In genomic region chr5:45695011-45695667, GRCh38 we compare ENCODE assay signal across 12 cellular contexts. TPM values are rescaled to one million over a fixed set of nuclear protein-coding genes. Genes with fewer than 3 reads are reported as not detected.
DNase-seq lines count a peak whose midpoint lies in the region; ATAC-seq and TF ChIP-seq lines count a peak whose summit lies in the region.
"Had no signal": no experiment of that assay in that cellular context is flagged by ENCODE, and none has a peak within 500 bp of the region (broad histone marks: within the 10 kb centered on the region; RNA-seq: fewer than 3 reads in every experiment).

No MANE protein-coding gene starts in this region.

- peaks cover 22% of the 10 kb centered on the region for H3K4me1 Mint-ChIP-seq in endodermal cell
- H3K4me1 Mint-ChIP-seq in CD8-positive, alpha-beta T cell (ENCODE audit: low read depth), result peaks cover 4% of the 10 kb centered on the region
- H3K4me1 Mint-ChIP-seq in activated CD4-positive, alpha-beta memory T cell treated with anti-CD3 and anti-CD28 coated beads for 36 hours (ENCODE audit: low read depth), result no peaks in the 10 kb centered on the region

- peaks cover 32% of the 10 kb centered on the region for H3K27me3 Mint-ChIP-seq in endodermal cell (ENCODE audit: insufficient read depth)
- peaks cover 24% of the 10 kb centered on the region for H3K27me3 Mint-ChIP-seq in CD8-positive, alpha-beta T cell (ENCODE audit: low read depth)
- peaks cover 19% of the 10 kb centered on the region for H3K27me3 Mint-ChIP-seq in activated CD4-positive, alpha-beta memory T cell treated with anti-CD3 and anti-CD28 coated beads for 36 hours

- H3K4me1 ChIP-seq in HUES64 (ENCODE audit: insufficient read depth, low read length), result peaks cover 9% of the 10 kb centered on the region; the same call in 1 of the 2 replicates
- H3K4me1 ChIP-seq in endodermal cell (ENCODE audit: control insufficient read depth, insufficient read depth, low read length), result no peaks in the 10 kb centered on the region
- no peaks in the 10 kb centered on the region for H3K4me1 ChIP-seq in CD8-positive, alpha-beta T cell (ENCODE audit: insufficient read depth, low read length)
- H3K4me1 ChIP-seq: BLaER1 had no signal

- TF ChIP-seq EP300 in neural cell (conservative IDR thresholded peaks at IDR 0.05; ENCODE audit: poor library complexity, severe bottlenecking), result no peak

- POLR2A ChIA-PET in CD8-positive, alpha-beta T cell (lab: Charles Lee), result no interaction called here
- POLR2A ChIA-PET in activated CD4-positive, alpha-beta memory T cell treated with anti-CD3 and anti-CD28 coated beads for 36 hours (lab: Charles Lee), result no interaction called here

- H3F3A ChIP-seq in neural cell (ENCODE audit: insufficient read depth, low read length, poor library complexity, severe bottlenecking), result peaks cover 5% of the 10 kb centered on the region

- CTCF ChIA-PET in CD8-positive, alpha-beta T cell (lab: Charles Lee), result no interaction called here
- CTCF ChIA-PET in activated CD4-positive, alpha-beta memory T cell treated with anti-CD3 and anti-CD28 coated beads for 36 hours (lab: Charles Lee), result no interaction called here

- H3K4me2 ChIP-seq in neural cell (ENCODE audit: low read length), result peak overlapping the region; percentile 90
- H3K4me2 ChIP-seq: BLaER1 had no signal

- no peak overlapping the region for H2AFZ ChIP-seq in neural cell (ENCODE audit: low read depth, low read length)

- peak overlapping the region; percentile 77 for H3K4me3 Mint-ChIP-seq in endodermal cell
- H3K4me3 Mint-ChIP-seq in CD8-positive, alpha-beta T cell, result no peak overlapping the region
- no peak overlapping the region for H3K4me3 Mint-ChIP-seq in activated CD4-positive, alpha-beta memory T cell treated with anti-CD3 and anti-CD28 coated beads for 36 hours
- H3K4me3 Mint-ChIP-seq: T-helper 2 cell treated with Interferon-gamma antibody and Interleukin-4, amounts not matched to agents 5 μg/mL and 100 μg/mL, for 36 hours had no signal

- DNase-seq in endodermal cell (peak; percentile 70), RPMI8226 (no peak), DMS53 treated with DMSO at 0.1 percent for 48 hours (lab: John Stamatoyannopoulos, UW; ENCODE audit: unreplicated experiment) (no peak)
- DNase-seq in CD8-positive, alpha-beta T cell, result no peak
- no peak for DNase-seq in activated CD4-positive, alpha-beta memory T cell treated with anti-CD3 and anti-CD28 coated beads for 36 hours
- DNase-seq: activated T-cell treated with anti-CD3 and anti-CD28 coated beads, Interleukin-2, amount 50 U/mL, for 1 hour had no signal

- peak; percentile 18 for TF ChIP-seq RAD21 in neural cell (conservative IDR thresholded peaks at IDR 0.05)

- intact Hi-C loops in CD8-positive, alpha-beta T cell (cut with DNase I, micrococcal nuclease), result no loop called here
- intact Hi-C loops in activated CD4-positive, alpha-beta memory T cell treated with anti-CD3 and anti-CD28 coated beads for 36 hours (cut with micrococcal nuclease), result no loop called here

- no peak overlapping the region for H3K27ac Mint-ChIP-seq in endodermal cell
- H3K27ac Mint-ChIP-seq in CD8-positive, alpha-beta T cell, result no peak overlapping the region
- H3K27ac Mint-ChIP-seq in activated CD4-positive, alpha-beta memory T cell treated with anti-CD3 and anti-CD28 coated beads for 36 hours, result no peak overlapping the region
- H3K27ac Mint-ChIP-seq: T-helper 2 cell treated with Interferon-gamma antibody and Interleukin-4, amounts not matched to agents 5 μg/mL and 100 μg/mL, for 36 hours had no signal

- H3K36me3 Mint-ChIP-seq in endodermal cell (ENCODE audit: low read depth), result no peaks in the 10 kb centered on the region
- no peaks in the 10 kb centered on the region for H3K36me3 Mint-ChIP-seq in CD8-positive, alpha-beta T cell
- H3K36me3 Mint-ChIP-seq in activated CD4-positive, alpha-beta memory T cell treated with anti-CD3 and anti-CD28 coated beads for 36 hours, result peaks cover 5% of the 10 kb centered on the region

- H3K27ac ChIP-seq in 22Rv1 (peak overlapping the region; percentile 37), HUES64 (ENCODE audit: low read depth, low read length) (no peak overlapping the region; the same call in 1 of the 2 replicates), endodermal cell (ENCODE audit: low read depth, low read length) (no peak overlapping the region), neural cell (ENCODE audit: low read length) (no peak overlapping the region)
- H3K27ac ChIP-seq in CD8-positive, alpha-beta T cell (ENCODE audit: low read depth, low read length), result no peak overlapping the region
- H3K27ac ChIP-seq: BLaER1 had no signal

- no peak overlapping the region for H3K9ac ChIP-seq in HUES64 (ENCODE audit: low read depth, low read length)
- no peak overlapping the region for H3K9ac ChIP-seq in endodermal cell (ENCODE audit: extremely low read depth, low read length, poor library complexity, severe bottlenecking)
- H3K9ac ChIP-seq in neural cell (ENCODE audit: low read length), result peak overlapping the region; percentile 54
- H3K9ac ChIP-seq: BLaER1 had no signal

- TF ChIP-seq CTCF in 22Rv1 (IDR thresholded peaks at IDR 0.05) (no peak), endodermal cell (conservative IDR thresholded peaks at IDR 0.05) (no peak), neural cell (IDR thresholded peaks at IDR 0.05; ENCODE audit: poor library complexity, severe bottlenecking) (no peak)
- TF ChIP-seq CTCF in CD8-positive, alpha-beta T cell (IDR thresholded peaks at IDR 0.05), result no peak

- ATAC-seq in CD8-positive, alpha-beta T cell, result no peak

- H3K36me3 ChIP-seq in HUES64 (ENCODE audit: insufficient read depth, low read length) (no peaks in the 10 kb centered on the region), endodermal cell (ENCODE audit: control insufficient read depth, insufficient read depth, low read length) (no peaks in the 10 kb centered on the region), neural cell (ENCODE audit: insufficient read depth, low read length) (no peaks in the 10 kb centered on the region)
- no peaks in the 10 kb centered on the region for H3K36me3 ChIP-seq in CD8-positive, alpha-beta T cell (ENCODE audit: insufficient read depth, low read length)
- H3K36me3 ChIP-seq: BLaER1 had no signal

- H3K27me3 ChIP-seq in HUES64 (ENCODE audit: insufficient read depth, low read length), result peaks cover 37% of the 10 kb centered on the region
- H3K27me3 ChIP-seq in endodermal cell (ENCODE audit: control insufficient read depth, insufficient read depth, low read length, poor library complexity, severe bottlenecking), result peaks cover 48% of the 10 kb centered on the region
- H3K27me3 ChIP-seq in neural cell (ENCODE audit: insufficient read depth, low read depth, low read length), result peaks cover 29% of the 10 kb centered on the region
- H3K27me3 ChIP-seq in CD8-positive, alpha-beta T cell (ENCODE audit: insufficient read depth, low read length), result no peaks in the 10 kb centered on the region
- H3K27me3 ChIP-seq: BLaER1 had no signal

- WGBS in HUES64, result under 1% methylated on average over 45 of the region's 47 CpGs
- WGBS in endodermal cell (ENCODE audit: insufficient coverage in 1 of 2, insufficient read length in 1 of 2), 2 experiments, result 0% methylated on average over 13 to 47 of the region's 47 CpGs

- H3K4me3 ChIP-seq in HUES64 (ENCODE audit: low read length), result peak overlapping the region; percentile 73
- peak overlapping the region; percentile 81 for H3K4me3 ChIP-seq in endodermal cell (ENCODE audit: low read length)
- H3K4me3 ChIP-seq in neural cell (ENCODE audit: low read length), result peak overlapping the region; percentile 72
- H3K4me3 ChIP-seq in CD8-positive, alpha-beta T cell (ENCODE audit: low read depth, low read length), result no peak overlapping the region
- H3K4me3 ChIP-seq: BLaER1 had no signal

- H3K9me3 Mint-ChIP-seq in endodermal cell, result no peaks in the 10 kb centered on the region
- peaks cover 8% of the 10 kb centered on the region for H3K9me3 Mint-ChIP-seq in CD8-positive, alpha-beta T cell
- peaks cover 13% of the 10 kb centered on the region for H3K9me3 Mint-ChIP-seq in activated CD4-positive, alpha-beta memory T cell treated with anti-CD3 and anti-CD28 coated beads for 36 hours

- H3K9me2 ChIP-seq in neural cell (ENCODE audit: insufficient read depth, low read length), result no peaks in the 10 kb centered on the region

- no peaks in the 10 kb centered on the region for H4K20me1 ChIP-seq in neural cell (ENCODE audit: insufficient read depth)
- H4K20me1 ChIP-seq: BLaER1 had no signal

- H3K9me3 ChIP-seq in HUES64 (ENCODE audit: insufficient read depth, low read depth, low read length), result no peaks in the 10 kb centered on the region
- H3K9me3 ChIP-seq in endodermal cell (ENCODE audit: control insufficient read depth, low read length), result no peaks in the 10 kb centered on the region
- H3K9me3 ChIP-seq in neural cell (ENCODE audit: low read length), result no peaks in the 10 kb centered on the region
- no peaks in the 10 kb centered on the region for H3K9me3 ChIP-seq in CD8-positive, alpha-beta T cell (ENCODE audit: low read length)

- no peaks in the 10 kb centered on the region for H3K79me2 ChIP-seq in neural cell (replicated peaks; ENCODE audit: insufficient read depth, low read length)

TF ChIP-seq in neural cell, 6 proteins besides CTCF, POLR2A, EP300 and RAD21 (continues in another document):
- no peak for TF ChIP-seq TAF1 (IDR thresholded peaks at IDR 0.05; ENCODE audit: low read depth)

RNA-seq across cellular contexts. Expression of gene HCN1, which starts 1.0 kb away (rescaled TPM):
- 1.1 TPM for polyA plus RNA-seq in HUES64 (2013, experiment 1 of 2)
- 0.95 TPM for polyA plus RNA-seq in HUES64 (2013, experiment 2 of 2)
- total RNA-seq in endodermal cell, result 10 to 100 TPM in 1 of 2 donors, 1 to 10 TPM in 1; 5.9 to 10.8 TPM
- 0.93 TPM for polyA plus RNA-seq in endodermal cell (2013, experiment 1 of 2)
- polyA plus RNA-seq in endodermal cell (2013, experiment 2 of 2), result 0.66 TPM
- 0.64 and 1.4 TPM in 2 replicates for polyA plus RNA-seq in neural cell
- 8.8 and 10.4 TPM in 2 replicates for polyA minus RNA-seq in neural cell
- total RNA-seq in CD8-positive, alpha-beta T cell, result not detected
- not detected for total RNA-seq in activated CD4-positive, alpha-beta memory T cell treated with anti-CD3 and anti-CD28 coated beads for 36 hours
- total RNA-seq: chondrocyte had no signal

Comparison
In these comparisons a context has a peak if more than half of its experiments do, and no peak if none do; other contexts are left out.
1. RNA of gene HCN1, which starts 1.0 kb away (total RNA-seq): 5.9 to 10.8 TPM in endodermal cell; not detected in CD8-positive, alpha-beta T cell and not detected in activated CD4-positive, alpha-beta memory T cell treated with anti-CD3 and anti-CD28 coated beads for 36 hours; every median in the first group is over 4 times any median in the second.